ENCODE assay signal across 2 cellular contexts in genomic region chr9:132616725-132617124, GRCh38.
TF ChIP-seq lines count a peak whose summit lies in the region.

No MANE protein-coding gene starts in this region.

TF ChIP-seq in HepG2, 621 proteins besides CTCF, POLR2A, EP300 and RAD21:
- no peak for TF ChIP-seq ZNF678 (CRISPR knock-in tag; IDR thresholded peaks at IDR 0.05)
- TF ChIP-seq NFKB2 (CRISPR knock-in tag; IDR thresholded peaks at IDR 0.05; ENCODE audit: borderline replicate concordance): no peak
- TF ChIP-seq MAFF (IDR thresholded peaks at IDR 0.05; ENCODE audit: low read depth, low read length): peak; percentile 85
- peak; percentile 85 to 91 for TF ChIP-seq MAFK (conservative IDR thresholded peaks at IDR 0.05 in 1 of 2, IDR thresholded peaks at IDR 0.05 in 1 of 2; ENCODE audit: low read length in 2 of 2)
TF ChIP-seq in HepG2: peak in this region for 2.

TF ChIP-seq in WTC11, 78 proteins besides CTCF, POLR2A, EP300 and RAD21:
- TF ChIP-seq RORB (CRISPR knock-in tag; IDR thresholded peaks at IDR 0.05) (no peak), FOXP4 (CRISPR knock-in tag; IDR thresholded peaks at IDR 0.05) (no peak), NFE2L1 (CRISPR knock-in tag; IDR thresholded peaks at IDR 0.05) (no peak), ZNF671 (CRISPR knock-in tag; IDR thresholded peaks at IDR 0.05) (no peak), GTF2I (CRISPR knock-in tag; conservative IDR thresholded peaks at IDR 0.05) (no peak), AR (CRISPR knock-in tag; IDR thresholded peaks at IDR 0.05) (no peak), ZNF423 (CRISPR knock-in tag; IDR thresholded peaks at IDR 0.05) (no peak), ZBTB21 (CRISPR knock-in tag; IDR thresholded peaks at IDR 0.05; ENCODE audit: borderline replicate concordance) (no peak), PREB (CRISPR knock-in tag; IDR thresholded peaks at IDR 0.05; ENCODE audit: borderline replicate concordance) (no peak), ZNF416 (CRISPR knock-in tag; IDR thresholded peaks at IDR 0.05) (no peak), ZNF281 (CRISPR knock-in tag; IDR thresholded peaks at IDR 0.05) (no peak), ZBTB43 (CRISPR knock-in tag; IDR thresholded peaks at IDR 0.05) (no peak), ZNF317 (CRISPR knock-in tag; IDR thresholded peaks at IDR 0.05; ENCODE audit: borderline replicate concordance, low read depth) (no peak), EMX1 (CRISPR knock-in tag; IDR thresholded peaks at IDR 0.05) (no peak), ZNF396 (CRISPR knock-in tag; IDR thresholded peaks at IDR 0.05; ENCODE audit: borderline replicate concordance) (no peak), ARID4B (CRISPR knock-in tag; IDR thresholded peaks at IDR 0.05; ENCODE audit: borderline replicate concordance) (no peak)
- TF ChIP-seq, protein P1, sequence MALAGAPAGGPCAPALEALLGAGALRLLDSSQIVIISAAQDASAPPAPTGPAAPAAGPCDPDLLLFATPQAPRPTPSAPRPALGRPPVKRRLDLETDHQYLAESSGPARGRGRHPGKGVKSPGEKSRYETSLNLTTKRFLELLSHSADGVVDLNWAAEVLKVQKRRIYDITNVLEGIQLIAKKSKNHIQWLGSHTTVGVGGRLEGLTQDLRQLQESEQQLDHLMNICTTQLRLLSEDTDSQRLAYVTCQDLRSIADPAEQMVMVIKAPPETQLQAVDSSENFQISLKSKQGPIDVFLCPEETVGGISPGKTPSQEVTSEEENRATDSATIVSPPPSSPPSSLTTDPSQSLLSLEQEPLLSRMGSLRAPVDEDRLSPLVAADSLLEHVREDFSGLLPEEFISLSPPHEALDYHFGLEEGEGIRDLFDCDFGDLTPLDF (CRISPR knock-in tag; IDR thresholded peaks at IDR 0.05): no peak
- TF ChIP-seq, protein P2, sequence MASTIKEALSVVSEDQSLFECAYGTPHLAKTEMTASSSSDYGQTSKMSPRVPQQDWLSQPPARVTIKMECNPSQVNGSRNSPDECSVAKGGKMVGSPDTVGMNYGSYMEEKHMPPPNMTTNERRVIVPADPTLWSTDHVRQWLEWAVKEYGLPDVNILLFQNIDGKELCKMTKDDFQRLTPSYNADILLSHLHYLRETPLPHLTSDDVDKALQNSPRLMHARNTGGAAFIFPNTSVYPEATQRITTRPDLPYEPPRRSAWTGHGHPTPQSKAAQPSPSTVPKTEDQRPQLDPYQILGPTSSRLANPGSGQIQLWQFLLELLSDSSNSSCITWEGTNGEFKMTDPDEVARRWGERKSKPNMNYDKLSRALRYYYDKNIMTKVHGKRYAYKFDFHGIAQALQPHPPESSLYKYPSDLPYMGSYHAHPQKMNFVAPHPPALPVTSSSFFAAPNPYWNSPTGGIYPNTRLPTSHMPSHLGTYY (CRISPR knock-in tag; IDR thresholded peaks at IDR 0.05): no peak
